ENCODE assay signal across 26 cellular contexts in the genomic region with DNA sequence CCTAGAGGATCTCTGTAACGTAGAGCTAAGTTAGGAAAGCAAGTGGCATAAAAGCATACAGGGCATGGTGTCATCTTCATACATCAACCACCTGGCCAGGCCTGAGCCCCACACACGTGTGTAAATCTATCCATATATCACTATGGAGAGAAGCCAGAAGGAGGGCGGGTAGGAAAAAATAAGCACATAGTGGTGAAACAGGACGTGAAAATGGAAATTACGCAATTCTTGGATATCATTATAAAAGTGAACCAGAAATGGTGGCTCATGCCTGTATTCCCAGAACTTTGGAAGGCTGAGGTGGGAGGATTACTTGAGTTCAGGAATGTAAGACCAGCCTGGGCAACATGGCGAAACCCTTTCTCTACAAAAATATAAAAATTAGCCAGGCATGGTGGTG. TPM values are rescaled to one million over a fixed set of nuclear protein-coding genes. Genes with fewer than 3 reads are reported as not detected.
"Had no signal": no experiment of that assay in that cellular context is flagged by ENCODE, and none has a peak within 500 bp of the region (broad histone marks: within the 10 kb centered on the region; RNA-seq: fewer than 3 reads in every experiment).

No MANE protein-coding gene starts in this region.

- H3K4me1 ChIP-seq: breast epithelium, colonic mucosa, tibial artery had no signal

- H3K9me3 Mint-ChIP-seq: activated B cell treated with CpG ODN at 0.5 μM for 24 hours; activated naive CD8-positive, alpha-beta T cell treated with anti-CD3 and anti-CD28 coated beads for 36 hours; activated T-cell treated with anti-CD3 and anti-CD28 coated beads, Interleukin-2, amount 50 U/mL, for 4 hours; central memory CD8-positive, alpha-beta T cell; effector memory CD8-positive, alpha-beta T cell; mesothelial cell of epicardium; natural killer cell; T-helper 1 cell treated with Interleukin-12 subunit alpha and Interleukin-12 subunit beta and Interleukin-4 antibody, amounts not matched to agents 30 μg/mL and 1 μg/mL, for 36 hours had no signal

- H3K4me1 Mint-ChIP-seq: activated B cell treated with CpG ODN at 0.5 μM for 24 hours; activated CD4-positive, alpha-beta T cell treated with anti-CD3 and anti-CD28 coated beads for 36 hours; activated naive CD8-positive, alpha-beta T cell treated with anti-CD3 and anti-CD28 coated beads for 36 hours; central memory CD8-positive, alpha-beta T cell; mesothelial cell of epicardium; natural killer cell had no signal

- DNase-seq: activated B cell treated with CpG ODN at 0.5 μM for 24 hours; activated CD4-positive, alpha-beta T cell treated with anti-CD3 and anti-CD28 coated beads for 36 hours; activated CD4-positive, alpha-beta T cell treated with anti-CD3 and anti-CD28 coated beads, Interleukin-2, amount 50 U/mL, for 4 hours; activated CD8-positive, alpha-beta memory T cell treated with anti-CD3 and anti-CD28 coated beads for 24 hours; activated CD8-positive, alpha-beta memory T cell treated with anti-CD3 and anti-CD28 coated beads, Interleukin-2, amount 50 U/mL, for 4 hours; activated naive CD4-positive, alpha-beta T cell treated with Interleukin-2 at 50 U/mL for 16 hours; activated naive CD8-positive, alpha-beta T cell treated with anti-CD3 and anti-CD28 coated beads for 36 hours; activated T-cell treated with anti-CD3 and anti-CD28 coated beads, Interleukin-2, amount 50 U/mL, for 4 hours; amniotic stem cell; colonic mucosa; dorsolateral prefrontal cortex; effector memory CD8-positive, alpha-beta T cell; foreskin melanocyte; left ventricle myocardium inferior; natural killer cell; retina; stimulated activated CD4-positive, alpha-beta T cell treated with anti-CD3 and anti-CD28 coated beads, Interleukin-4, amount 100 ng/mL, for 24 hours; stimulated activated naive CD4-positive, alpha-beta T cell treated with Interleukin-2 at 50 U/mL for 16 hours; substantia nigra; T1000; tibial artery had no signal

- H3K9me3 ChIP-seq: breast epithelium, colonic mucosa, left ventricle myocardium inferior, tibial artery had no signal

- H3K36me3 ChIP-seq: breast epithelium, colonic mucosa had no signal

- H3K27me3 ChIP-seq: breast epithelium, colonic mucosa, dorsolateral prefrontal cortex, tibial artery had no signal

- H3K27ac ChIP-seq: breast epithelium, colonic mucosa, dorsolateral prefrontal cortex, left ventricle myocardium inferior, tibial artery had no signal

- H3K4me3 Mint-ChIP-seq: activated B cell treated with CpG ODN at 0.5 μM for 24 hours; activated CD4-positive, alpha-beta T cell treated with anti-CD3 and anti-CD28 coated beads for 36 hours; activated naive CD8-positive, alpha-beta T cell treated with anti-CD3 and anti-CD28 coated beads for 36 hours; activated T-cell treated with anti-CD3 and anti-CD28 coated beads, Interleukin-2, amount 50 U/mL, for 4 hours; central memory CD8-positive, alpha-beta T cell; effector memory CD8-positive, alpha-beta T cell; mesothelial cell of epicardium; natural killer cell; T-helper 1 cell treated with Interleukin-12 subunit alpha and Interleukin-12 subunit beta and Interleukin-4 antibody, amounts not matched to agents 30 μg/mL and 1 μg/mL, for 36 hours had no signal

- H3K4me3 ChIP-seq: breast epithelium, colonic mucosa, dorsolateral prefrontal cortex, left ventricle myocardium inferior, tibial artery had no signal

- H3K27ac Mint-ChIP-seq: activated B cell treated with CpG ODN at 0.5 μM for 24 hours; activated CD4-positive, alpha-beta T cell treated with anti-CD3 and anti-CD28 coated beads for 36 hours; activated naive CD8-positive, alpha-beta T cell treated with anti-CD3 and anti-CD28 coated beads for 36 hours; mesothelial cell of epicardium; natural killer cell; progenitor cell of endocrine pancreas; T-helper 1 cell treated with Interleukin-12 subunit alpha and Interleukin-12 subunit beta and Interleukin-4 antibody, amounts not matched to agents 30 μg/mL and 1 μg/mL, for 36 hours had no signal

- H3K27me3 Mint-ChIP-seq: activated B cell treated with CpG ODN at 0.5 μM for 24 hours; activated CD4-positive, alpha-beta T cell treated with anti-CD3 and anti-CD28 coated beads for 36 hours; activated naive CD8-positive, alpha-beta T cell treated with anti-CD3 and anti-CD28 coated beads for 36 hours; central memory CD8-positive, alpha-beta T cell; effector memory CD8-positive, alpha-beta T cell; progenitor cell of endocrine pancreas had no signal

RNA-seq across cellular contexts. Expression of gene RGS9BP, which starts 51.2 kb away (rescaled TPM):
- total RNA-seq: activated B cell treated with CpG ODN at 0.5 μM for 24 hours; activated naive CD8-positive, alpha-beta T cell treated with anti-CD3 and anti-CD28 coated beads for 36 hours had no signal
